Comparison of ENCODE assay signal across 10 cellular contexts in genomic region chr4:147481577-147482109, GRCh38. TPM values are rescaled to one million over a fixed set of nuclear protein-coding genes. Genes with fewer than 3 reads are reported as not detected.
DNase-seq lines count a peak whose midpoint lies in the region; TF ChIP-seq lines count a peak whose summit lies in the region.
"Had no signal": no experiment of that assay in that cellular context is flagged by ENCODE, and none has a peak within 500 bp of the region (broad histone marks: within the 10 kb centered on the region; RNA-seq: fewer than 3 reads in every experiment).

No MANE protein-coding gene starts in this region.

- TF ChIP-seq POLR2A in spleen (IDR thresholded peaks at IDR 0.05) = no peak

- WGBS in spleen, 5 donors = 6 to 16% (median 8%) methylated on average over 7 to 13 of the region's 13 CpGs

- no peaks in the 10 kb centered on the region for H3K36me3 ChIP-seq in kidney epithelial cell (ENCODE audit: control insufficient read depth, insufficient read depth, low read length)
- H3K36me3 ChIP-seq in spleen = no peaks in the 10 kb centered on the region

- no peaks in the 10 kb centered on the region for H3K9me3 Mint-ChIP-seq in activated CD4-positive, alpha-beta T cell treated with anti-CD3 and anti-CD28 coated beads, Interleukin-2, amount 10 ng/mL, durations not matched to agents 7 days and 5 days
- H3K9me3 Mint-ChIP-seq: activated naive CD8-positive, alpha-beta T cell treated with anti-CD3 and anti-CD28 coated beads, Interleukin-2, amount 10 ng/mL, durations not matched to agents 7 days and 5 days had no signal

- no peaks in the 10 kb centered on the region for H3K9me3 ChIP-seq in spleen

- peak; percentile 12 for DNase-seq in HEK293T (ENCODE audit: extremely low spot score)
- peak; percentile 44 for DNase-seq in choroid plexus epithelial cell (ENCODE audit: low read depth)
- no peak for DNase-seq in kidney epithelial cell (ENCODE audit: low read depth)
- no peak for DNase-seq in spleen
- no peak for DNase-seq in AG08395 (ENCODE audit: low spot score)
- no peak for DNase-seq in activated CD4-positive, alpha-beta T cell treated with anti-CD3 and anti-CD28 coated beads, Interleukin-2, amount 10 ng/mL, durations not matched to agents 7 days and 5 days
- DNase-seq in DMS153 (lab: John Stamatoyannopoulos, UW) = no peak
- DNase-seq in DMS79 treated with DMSO at 0.1 percent for 48 hours (lab: John Stamatoyannopoulos, UW) = no peak
- DNase-seq: NCI-H1436 had no signal

- no peak overlapping the region for H3K27ac Mint-ChIP-seq in activated CD4-positive, alpha-beta T cell treated with anti-CD3 and anti-CD28 coated beads, Interleukin-2, amount 10 ng/mL, durations not matched to agents 7 days and 5 days
- H3K27ac Mint-ChIP-seq: activated naive CD8-positive, alpha-beta T cell treated with anti-CD3 and anti-CD28 coated beads, Interleukin-2, amount 10 ng/mL, durations not matched to agents 7 days and 5 days had no signal

- H3K36me3 Mint-ChIP-seq in activated CD4-positive, alpha-beta T cell treated with anti-CD3 and anti-CD28 coated beads, Interleukin-2, amount 10 ng/mL, durations not matched to agents 7 days and 5 days (ENCODE audit: low read depth) = no peaks in the 10 kb centered on the region
- H3K36me3 Mint-ChIP-seq: activated naive CD8-positive, alpha-beta T cell treated with anti-CD3 and anti-CD28 coated beads, Interleukin-2, amount 10 ng/mL, durations not matched to agents 7 days and 5 days had no signal

- H3K4me3 Mint-ChIP-seq in activated CD4-positive, alpha-beta T cell treated with anti-CD3 and anti-CD28 coated beads, Interleukin-2, amount 10 ng/mL, durations not matched to agents 7 days and 5 days = no peak overlapping the region
- H3K4me3 Mint-ChIP-seq: activated naive CD8-positive, alpha-beta T cell treated with anti-CD3 and anti-CD28 coated beads, Interleukin-2, amount 10 ng/mL, durations not matched to agents 7 days and 5 days had no signal

- H3K27me3 Mint-ChIP-seq in activated CD4-positive, alpha-beta T cell treated with anti-CD3 and anti-CD28 coated beads, Interleukin-2, amount 10 ng/mL, durations not matched to agents 7 days and 5 days = peaks cover 36% of the 10 kb centered on the region

- H3K4me1 Mint-ChIP-seq in activated CD4-positive, alpha-beta T cell treated with anti-CD3 and anti-CD28 coated beads, Interleukin-2, amount 10 ng/mL, durations not matched to agents 7 days and 5 days = no peaks in the 10 kb centered on the region
- H3K4me1 Mint-ChIP-seq: activated naive CD8-positive, alpha-beta T cell treated with anti-CD3 and anti-CD28 coated beads, Interleukin-2, amount 10 ng/mL, durations not matched to agents 7 days and 5 days had no signal

- POLR2A ChIA-PET in HEK293T (lab: Yijun Ruan, JAX) = interaction anchor here (1.0 kb wide), 2 partner anchors 10 to 19 kb away, joined by 3 read pairs; no protein-coding TSS in a partner anchor
- POLR2A ChIA-PET in activated CD4-positive, alpha-beta T cell treated with anti-CD3 and anti-CD28 coated beads, Interleukin-2, amount 10 ng/mL, durations not matched to agents 7 days and 5 days (lab: Charles Lee) = no interaction called here

- CTCF ChIA-PET in HEK293T (lab: Yijun Ruan, JAX) = interaction anchor here (1.0 to 2.4 kb wide), 4 partner anchors 37 to 385 kb away, joined by 3 to 11 read pairs (median 6); no protein-coding TSS in a partner anchor
- CTCF ChIA-PET in activated CD4-positive, alpha-beta T cell treated with anti-CD3 and anti-CD28 coated beads, Interleukin-2, amount 10 ng/mL, durations not matched to agents 7 days and 5 days (lab: Charles Lee) = no interaction called here

- peaks cover 0 to 8% (median 0%) of the 10 kb centered on the region in 6 donors for H3K4me1 ChIP-seq in spleen

- H3K27ac ChIP-seq in spleen = peak overlapping the region in 7 of 8 donors; percentile 56 to 81 (median 70)

- H3K27me3 ChIP-seq in kidney epithelial cell (ENCODE audit: control insufficient read depth, insufficient read depth, low read length) = no peaks in the 10 kb centered on the region
- peaks cover 0 to 49% (median 9%) of the 10 kb centered on the region in 7 donors for H3K27me3 ChIP-seq in spleen (replicated peaks in 1 of 7)

- peak overlapping the region; percentile 69 for H3K4me3 ChIP-seq in choroid plexus epithelial cell (ENCODE audit: low read depth, low read length)
- peak overlapping the region; percentile 77 for H3K4me3 ChIP-seq in kidney epithelial cell (ENCODE audit: low read depth, low read length)
- peak overlapping the region; percentile 17 to 63 (median 29) for H3K4me3 ChIP-seq in spleen

- intact Hi-C loops in spleen (cut with DNase I; ENCODE audit: low total_unique reads) = no loop called here

- TF ChIP-seq CTCF in choroid plexus epithelial cell (conservative IDR thresholded peaks at IDR 0.05; ENCODE audit: low read depth, low read length) = no peak
- no peak for TF ChIP-seq CTCF in kidney epithelial cell (IDR thresholded peaks at IDR 0.05; ENCODE audit: insufficient read depth, low read length, poor library complexity, severe bottlenecking)
- no peak for TF ChIP-seq CTCF in spleen (IDR thresholded peaks at IDR 0.05 in 8 of 11, conservative IDR thresholded peaks at IDR 0.05 in 3 of 11)

TF ChIP-seq in HEK293T, 16 proteins besides CTCF, POLR2A, EP300 and RAD21:
- TF ChIP-seq CTBP1 (IDR thresholded peaks at IDR 0.05; ENCODE audit: borderline replicate concordance) = no peak
- no peak for TF ChIP-seq FOXA1 (IDR thresholded peaks at IDR 0.05)
- TF ChIP-seq L3MBTL2 (conservative IDR thresholded peaks at IDR 0.05) = 0 out of 2 replicates have a peak, but pooled peaks have one; percentile 46

RNA-seq across cellular contexts. Expression of gene EDNRA, which starts 0.7 kb away (rescaled TPM):
- total RNA-seq in kidney epithelial cell (11.7 and 13.8 TPM in 2 replicates), spleen (10 to 100 TPM in 5 of 7 donors, 1 to 10 TPM in 2; 6.2 to 21.4 (median 14.6) TPM)
- 1 to 10 TPM; 1.0 to 1.9 (median 1.3) TPM for polyA plus RNA-seq in spleen
- total RNA-seq in activated CD4-positive, alpha-beta T cell treated with anti-CD3 and anti-CD28 coated beads, Interleukin-2, amount 10 ng/mL, durations not matched to agents 7 days and 5 days = not detected
- total RNA-seq: activated naive CD8-positive, alpha-beta T cell treated with anti-CD3 and anti-CD28 coated beads, Interleukin-2, amount 10 ng/mL, durations not matched to agents 7 days and 5 days had no signal

Comparison
In these comparisons a context has a peak if more than half of its experiments do, and no peak if none do; other contexts are left out.
1. DNase-seq: peak in HEK293T (single experiment) and choroid plexus epithelial cell (single experiment); none in kidney epithelial cell (single experiment), spleen (single experiment), AG08395 (single experiment), activated CD4-positive, alpha-beta T cell treated with anti-CD3 and anti-CD28 coated beads, Interleukin-2, amount 10 ng/mL, durations not matched to agents 7 days and 5 days (single experiment), DMS153 (single experiment) and DMS79 treated with DMSO at 0.1 percent for 48 hours (single experiment).
2. RNA of gene EDNRA, which starts 0.7 kb away (total RNA-seq): 6.2 to 21.4 TPM in spleen and 11.7 to 13.8 TPM in kidney epithelial cell; not detected in activated CD4-positive, alpha-beta T cell treated with anti-CD3 and anti-CD28 coated beads, Interleukin-2, amount 10 ng/mL, durations not matched to agents 7 days and 5 days; every median in the first group is over 4 times any median in the second.
3. Peak in every context shown above with its lines, with median percentiles within 50 percentile points of each other: H3K4me3 ChIP-seq.